ENCODE assay signal across 16 cellular contexts in the genomic region with DNA sequence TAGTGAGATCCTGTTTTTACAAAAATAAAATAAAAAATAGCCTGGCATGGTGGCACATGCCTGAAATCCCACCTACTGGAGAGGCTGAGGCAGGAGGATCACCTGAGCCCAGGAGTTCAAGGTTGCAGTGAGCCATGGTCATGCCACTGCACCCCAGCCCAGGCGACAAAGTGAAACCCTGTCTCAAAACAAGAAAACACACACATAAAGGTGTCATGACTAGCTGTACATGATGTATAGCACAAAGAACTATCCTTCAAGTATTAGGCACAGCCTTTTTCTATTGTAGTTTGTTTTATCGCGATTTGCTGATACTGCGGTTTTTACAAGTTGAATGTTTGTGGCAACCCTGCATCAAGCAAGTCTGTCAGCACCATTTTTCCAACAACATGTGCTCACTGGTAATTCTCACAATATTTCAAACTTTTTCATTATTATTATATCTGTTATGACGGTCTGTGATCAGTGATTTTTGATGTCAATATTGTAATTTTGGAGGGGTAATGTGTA.
"Had no signal": no experiment of that assay in that cellular context is flagged by ENCODE, and none has a peak within 500 bp of the region (broad histone marks: within the 10 kb centered on the region; RNA-seq: fewer than 3 reads in every experiment).

No MANE protein-coding gene starts in this region.

- H3K4me1 ChIP-seq: gastrocnemius medialis, vagina had no signal

- H3K27ac ChIP-seq: gastrocnemius medialis, heart left ventricle, transverse colon, vagina had no signal

- H3K27me3 ChIP-seq: gastrocnemius medialis, heart left ventricle, transverse colon, vagina had no signal

- ATAC-seq: gastrocnemius medialis, heart left ventricle, WTC11 had no signal

- DNase-seq: activated gamma-delta T cell treated with Interleukin-2 at 50 U/mL for 16 hours; activated T-cell treated with anti-CD3 and anti-CD28 coated beads, Interleukin-2, amount 50 U/mL, for 24 hours; endodermal cell; gastrocnemius medialis; heart left ventricle; immature natural killer cell; nucleus accumbens; posterior cingulate gyrus; stimulated activated naive CD4-positive, alpha-beta T cell; substantia nigra; transverse colon had no signal

- H3K36me3 ChIP-seq: gastrocnemius medialis, heart left ventricle, transverse colon, vagina had no signal

- H3K9me3 ChIP-seq: gastrocnemius medialis, heart left ventricle, transverse colon, vagina had no signal

- FAIRE-seq: astrocyte, bronchial epithelial cell, TTC549 had no signal

- H3K4me3 ChIP-seq: gastrocnemius medialis, heart left ventricle, transverse colon, vagina had no signal
